In genomic region chr1:207067695-207068094, GRCh38 we compare ENCODE assay signal across 22 cellular contexts. TPM values are rescaled to one million over a fixed set of nuclear protein-coding genes. Genes with fewer than 3 reads are reported as not detected.
DNase-seq lines count a peak whose midpoint lies in the region; ATAC-seq, FAIRE-seq and TF ChIP-seq lines count a peak whose summit lies in the region.
"Had no signal": no experiment of that assay in that cellular context is flagged by ENCODE, and none has a peak within 500 bp of the region (broad histone marks: within the 10 kb centered on the region; RNA-seq: fewer than 3 reads in every experiment).

No MANE protein-coding gene starts in this region.

- no peaks in the 10 kb centered on the region for H3K79me1 ChIP-seq in trophoblast cell (ENCODE audit: low read length)

- no peak overlapping the region for H3K4me3 ChIP-seq in HepG2 (replicated peaks in 1 of 3; ENCODE audit: insufficient read depth in 1 of 3, low read depth in 2 of 3, low read length in 3 of 3)
- no peak overlapping the region for H3K4me3 ChIP-seq in right lobe of liver
- no peak overlapping the region for H3K4me3 ChIP-seq in trophoblast cell (ENCODE audit: low read depth, low read length)
- H3K4me3 ChIP-seq: BLaER1, HAP-1, PC-9 had no signal

- no peak overlapping the region for H2BK120ac ChIP-seq in trophoblast cell (ENCODE audit: insufficient read depth, low read length, poor library complexity)

- H3K27me3 ChIP-seq in HepG2 (ENCODE audit: control insufficient read depth in 1 of 2, insufficient read depth in 2 of 2, low read length in 2 of 2) (no peaks in the 10 kb centered on the region), right lobe of liver (no peaks in the 10 kb centered on the region), trophoblast cell (ENCODE audit: insufficient read depth, low read length) (no peaks in the 10 kb centered on the region)
- H3K27me3 ChIP-seq: BLaER1 had no signal

- CTCF ChIA-PET in HepG2 (lab: Yijun Ruan, JAX; ENCODE audit: low intra/inter-chr PET ratio, low total read pairs): no interaction called here
- CTCF ChIA-PET in activated CD8-positive, alpha-beta T cell treated with anti-CD3 and anti-CD28 coated beads, Interleukin-2, amount 10 ng/mL, durations not matched to agents 7 days and 5 days (lab: Charles Lee): interaction anchor here (1.1 to 2.5 kb wide), 3 partner anchors 13 to 17 kb away, joined by 4 to 9 read pairs (median 6); partner anchors contain the start of gene PFKFB2

- no peak overlapping the region for H4K91ac ChIP-seq in trophoblast cell (ENCODE audit: low read depth, low read length)

- H4K12ac ChIP-seq in trophoblast cell (ENCODE audit: low read depth, low read length): no peak overlapping the region

- TF ChIP-seq EP300 in HepG2 (IDR thresholded peaks at IDR 0.05; ENCODE audit: low read depth in 2 of 2, low read length in 2 of 2) (no peak), HepG2 (CRISPR knock-in tag; IDR thresholded peaks at IDR 0.05; ENCODE audit: borderline replicate concordance) (no peak)

- H3K4me1 ChIP-seq in HepG2 (ENCODE audit: insufficient read depth, low read length) (peaks cover 21% of the 10 kb centered on the region), right lobe of liver (no peaks in the 10 kb centered on the region), trophoblast cell (ENCODE audit: control insufficient read depth in 1 of 2, insufficient read depth in 2 of 2, low read length in 2 of 2) (no peaks in the 10 kb centered on the region)
- H3K4me1 ChIP-seq: HAP-1 had no signal

- no peaks in the 10 kb centered on the region for H3K27me3 Mint-ChIP-seq in activated CD8-positive, alpha-beta T cell treated with anti-CD3 and anti-CD28 coated beads, Interleukin-2, amount 10 ng/mL, durations not matched to agents 7 days and 5 days (ENCODE audit: low read depth)

- no peak overlapping the region for H3K4ac ChIP-seq in trophoblast cell (ENCODE audit: low read depth, low read length)

- H3K18ac ChIP-seq in trophoblast cell (ENCODE audit: low read length): no peak overlapping the region

- H3K9me3 Mint-ChIP-seq in activated CD8-positive, alpha-beta T cell treated with anti-CD3 and anti-CD28 coated beads, Interleukin-2, amount 10 ng/mL, durations not matched to agents 7 days and 5 days (ENCODE audit: insufficient read depth): no peaks in the 10 kb centered on the region
- H3K9me3 Mint-ChIP-seq: CD8-positive, alpha-beta T cell had no signal

- H3K9ac ChIP-seq in HepG2 (ENCODE audit: insufficient read depth, low read depth, low read length): no peak overlapping the region
- H3K9ac ChIP-seq in trophoblast cell (ENCODE audit: low read length): peak overlapping the region; percentile 59
- H3K9ac ChIP-seq: BLaER1 had no signal

- H3K27ac ChIP-seq in HepG2 (ENCODE audit: extremely low read length, insufficient read depth, low read length) (peak overlapping the region; percentile 46), right lobe of liver (no peak overlapping the region), trophoblast cell (ENCODE audit: low read depth, low read length) (no peak overlapping the region)
- H3K27ac ChIP-seq: BLaER1, PC-9 had no signal

- H2AK5ac ChIP-seq in trophoblast cell (ENCODE audit: low read length): no peak overlapping the region

- peaks cover 12 to 37% of the 10 kb centered on the region in 2 experiments; a peak in 4 of 5 replicates for H3K36me3 ChIP-seq in HepG2 (replicated peaks in 1 of 2; ENCODE audit: control insufficient read depth in 1 of 2, insufficient read depth in 2 of 2, low read length in 2 of 2)
- peaks cover 0 to 33% (median 5%) of the 10 kb centered on the region in 4 donors for H3K36me3 ChIP-seq in right lobe of liver
- H3K36me3 ChIP-seq in trophoblast cell (ENCODE audit: control insufficient read depth in 1 of 2, insufficient read depth in 2 of 2, low read length in 2 of 2): peaks cover 23 to 29% of the 10 kb centered on the region in 2 experiments
- H3K36me3 ChIP-seq: BLaER1, HAP-1 had no signal

- TF ChIP-seq POLR2A in HepG2 (IDR thresholded peaks at IDR 0.05; ENCODE audit: insufficient read depth in 1 of 2, low read depth in 2 of 2, low read length in 2 of 2) (no peak), right lobe of liver (IDR thresholded peaks at IDR 0.05) (no peak)

- H2AFZ ChIP-seq in HepG2 (ENCODE audit: low read length) (no peak overlapping the region), trophoblast cell (ENCODE audit: insufficient read depth, low read length, poor library complexity) (no peak overlapping the region)
- H2AFZ ChIP-seq: PC-9 had no signal

- H3K36me3 Mint-ChIP-seq in activated CD8-positive, alpha-beta T cell treated with anti-CD3 and anti-CD28 coated beads, Interleukin-2, amount 10 ng/mL, durations not matched to agents 7 days and 5 days (ENCODE audit: low read depth): peaks cover 26% of the 10 kb centered on the region

- H3K23ac ChIP-seq in trophoblast cell (ENCODE audit: low read length): no peak overlapping the region

- no peak overlapping the region for H3K14ac ChIP-seq in trophoblast cell (ENCODE audit: low read length)

- H3K4me3 Mint-ChIP-seq in activated CD8-positive, alpha-beta T cell treated with anti-CD3 and anti-CD28 coated beads, Interleukin-2, amount 10 ng/mL, durations not matched to agents 7 days and 5 days: no peak overlapping the region
- H3K4me3 Mint-ChIP-seq: CD8-positive, alpha-beta T cell had no signal

- DNase-seq in HepG2 (ENCODE audit: low spot score) (no peak), right lobe of liver (no peak), left colon (no peak), trophoblast cell (no peak)
- DNase-seq in activated CD4-positive, alpha-beta T cell treated with anti-CD3 and anti-CD28 coated beads for 1 hour: no peak
- no peak for DNase-seq in activated CD8-positive, alpha-beta T cell treated with anti-CD3 and anti-CD28 coated beads, Interleukin-2, amount 10 ng/mL, durations not matched to agents 7 days and 5 days
- DNase-seq: CD8-positive, alpha-beta T cell; DMS79; NCI-H1048; NCI-H1436 treated with DMSO at 0.1 percent for 48 hours; NCI-H2029 treated with DMSO at 0.1 percent for 48 hours; NCI-H2171 treated with DMSO at 0.1 percent for 48 hours; NCI-H446 treated with DMSO at 0.1 percent for 48 hours; PC-9 had no signal

- 54% methylated on average over 4 of the region's 4 CpGs for WGBS in HepG2 (ENCODE audit: low lambda C conversion rate)
- 86% methylated on average over 3 of the region's 4 CpGs for WGBS in right lobe of liver (ENCODE audit: insufficient coverage, low coverage, low lambda C conversion rate, missing lambda C conversion rate)
- WGBS in trophoblast cell (ENCODE audit: extremely low coverage, insufficient coverage, insufficient read length): no CpG with 5 or more reads among the region's 4 CpGs

- TF ChIP-seq CTCF in HepG2 (CRISPR knock-in tag; IDR thresholded peaks at IDR 0.05): no peak
- no peak for TF ChIP-seq CTCF in right lobe of liver (IDR thresholded peaks at IDR 0.05)

- ATAC-seq in HepG2: peak; percentile 75
- no peak for ATAC-seq in right lobe of liver
- ATAC-seq in left colon: peak; percentile 87
- ATAC-seq in HG03175 (IDR thresholded peaks at IDR 0.05; ENCODE audit: unreplicated experiment): no peak
- ATAC-seq in GM19328 (IDR thresholded peaks at IDR 0.05; ENCODE audit: unreplicated experiment): no peak
- ATAC-seq in activated CD8-positive, alpha-beta T cell treated with anti-CD3 and anti-CD28 coated beads, Interleukin-2, amount 10 ng/mL, durations not matched to agents 7 days and 5 days: no peak
- ATAC-seq: CD8-positive, alpha-beta T cell had no signal

- H4K20me1 ChIP-seq in HepG2 (ENCODE audit: insufficient read depth, low read length): no peaks in the 10 kb centered on the region
- H4K20me1 ChIP-seq: BLaER1 had no signal

- no peak for TF ChIP-seq RAD21 in HepG2 (CRISPR knock-in tag; IDR thresholded peaks at IDR 0.05)

- BruUV-seq in HepG2 (replicated peaks; lab: Mats Ljungman, UMichigan): no TSS peak

- peak overlapping the region; percentile 8; the same call in 1 of the 2 replicates for H3K4me2 ChIP-seq in HepG2 (ENCODE audit: low read depth, low read length)
- H3K4me2 ChIP-seq in trophoblast cell (ENCODE audit: low read length): no peak overlapping the region
- H3K4me2 ChIP-seq: BLaER1, PC-9 had no signal

- H2BK12ac ChIP-seq in trophoblast cell (ENCODE audit: low read length): no peak overlapping the region

- in situ Hi-C loops in HepG2 (cut with HindIII; ENCODE audit: extremely low pct_ligation_motif_present, low pct_unique_long_range_greater_than_20kb): no loop called here

- no peak overlapping the region for H3K27ac Mint-ChIP-seq in activated CD8-positive, alpha-beta T cell treated with anti-CD3 and anti-CD28 coated beads, Interleukin-2, amount 10 ng/mL, durations not matched to agents 7 days and 5 days
- H3K27ac Mint-ChIP-seq: CD8-positive, alpha-beta T cell had no signal

- H2BK5ac ChIP-seq in trophoblast cell (ENCODE audit: low read depth, low read length, poor library complexity): no peak overlapping the region

- H3K9me3 ChIP-seq in HepG2 (ENCODE audit: low read length): no peaks in the 10 kb centered on the region
- no peaks in the 10 kb centered on the region for H3K9me3 ChIP-seq in right lobe of liver
- H3K9me3 ChIP-seq in trophoblast cell (ENCODE audit: insufficient read depth, low read depth, low read length): no peaks in the 10 kb centered on the region
- H3K9me3 ChIP-seq: BLaER1, HAP-1 had no signal

- intact Hi-C loops in HepG2 (cut with micrococcal nuclease; ENCODE audit: unreplicated experiment) (no loop called here), right lobe of liver (cut with DNase I) (no loop called here), left colon (cut with DNase I, micrococcal nuclease) (no loop called here)

- H3K4me1 Mint-ChIP-seq in activated CD8-positive, alpha-beta T cell treated with anti-CD3 and anti-CD28 coated beads, Interleukin-2, amount 10 ng/mL, durations not matched to agents 7 days and 5 days (ENCODE audit: low read depth): peaks cover 50% of the 10 kb centered on the region

- POLR2A ChIA-PET in HepG2 (lab: Yijun Ruan, JAX): interaction anchor here (1.1 kb wide), 1 partner anchor 14 kb away, joined by 3 read pairs; the partner anchor contains the start of gene PFKFB2
- POLR2A ChIA-PET in activated CD8-positive, alpha-beta T cell treated with anti-CD3 and anti-CD28 coated beads, Interleukin-2, amount 10 ng/mL, durations not matched to agents 7 days and 5 days (lab: Charles Lee): no interaction called here

- H3K79me2 ChIP-seq in HepG2 (ENCODE audit: insufficient read depth, low read length) (no peaks in the 10 kb centered on the region), trophoblast cell (ENCODE audit: control insufficient read depth, insufficient read depth, low read length, poor library complexity) (no peaks in the 10 kb centered on the region)

- no peak for FAIRE-seq in HepG2 (lab: Jason Lieb, UNC)
- FAIRE-seq: A204.1, D721Med had no signal

- no peak overlapping the region for H4K8ac ChIP-seq in trophoblast cell (ENCODE audit: low read depth, low read length)

RNA-seq across cellular contexts. Expression of gene PFKFB2, which starts 14.6 kb away (rescaled TPM):
- 9.4 and 10.6 TPM in 2 replicates for total RNA-seq in HepG2 (2016; rRNA removed; fragmentation: Illumina TruSeq; extraction: Trizol)
- total RNA-seq in HepG2 (2016; cell fraction: cytosol; rRNA removed; fragmentation: Illumina TruSeq; extraction: Trizol; ENCODE audit: low read depth): 0.62 and 0.71 TPM in 2 replicates
- 10.2 and 10.9 TPM in 2 replicates for total RNA-seq in HepG2 (2016; cell fraction: insoluble cytoplasmic fraction; rRNA removed; fragmentation: Illumina TruSeq; extraction: Trizol)
- 2.7 and 2.9 TPM in 2 replicates for total RNA-seq in HepG2 (2016; cell fraction: membrane; rRNA removed; fragmentation: Illumina TruSeq; extraction: Trizol)
- total RNA-seq in HepG2 (2016; cell fraction: nucleus; rRNA removed; fragmentation: Illumina TruSeq; extraction: Trizol): 12.6 and 18.6 TPM in 2 replicates
- 3.9 and 4.6 TPM in 2 replicates for polyA plus RNA-seq in HepG2 (2011; rRNA removed)
- 1.8 and 2.7 TPM in 2 replicates for polyA plus RNA-seq in HepG2 (2011; cell fraction: cytosol; rRNA removed)
- polyA plus RNA-seq in HepG2 (2011; cell fraction: nucleus; rRNA removed): 8.6 and 10.6 TPM in 2 replicates
- polyA plus RNA-seq in HepG2 (2012): 3.6 and 4.1 TPM in 2 replicates
- 0.22 and 0.25 TPM in 2 replicates for polyA plus RNA-seq in HepG2 (2016; cell fraction: cytosol; fragmentation: Illumina TruSeq; extraction: Trizol; ENCODE audit: low read depth)
- 5.0 TPM in 2 replicates for polyA plus RNA-seq in HepG2 (2016; cell fraction: insoluble cytoplasmic fraction; fragmentation: Illumina TruSeq; extraction: Trizol; ENCODE audit: low read depth)
- polyA plus RNA-seq in HepG2 (2016; cell fraction: membrane; fragmentation: Illumina TruSeq; extraction: Trizol; ENCODE audit: low read depth): 0.60 and 0.72 TPM in 2 replicates
- polyA plus RNA-seq in HepG2 (2016; cell fraction: nucleus; fragmentation: Illumina TruSeq; extraction: Trizol; ENCODE audit: insufficient read depth, low read depth): 16.4 and 17.0 TPM in 2 replicates
- polyA minus RNA-seq in HepG2 (2011; rRNA and poly(A)+ RNA removed; ENCODE audit: low replicate concordance): 5.5 and 25.8 TPM in 2 replicates
- 2.8 and 3.1 TPM in 2 replicates for polyA minus RNA-seq in HepG2 (2011; cell fraction: cytosol; rRNA and poly(A)+ RNA removed)
- polyA minus RNA-seq in HepG2 (2011; cell fraction: nucleus; rRNA and poly(A)+ RNA removed): 11.5 and 15.7 TPM in 2 replicates
- total RNA-seq in right lobe of liver: 1 to 10 TPM; 2.9 to 6.1 (median 5.1) TPM
- total RNA-seq in left colon: 100 to 1,000 TPM; 104 to 117 TPM
- 7.5 and 7.6 TPM in 2 replicates for polyA plus RNA-seq in trophoblast cell (2013)
- 1 to 10 TPM; 5.0 to 6.6 TPM for total RNA-seq in activated CD8-positive, alpha-beta T cell treated with anti-CD3 and anti-CD28 coated beads, Interleukin-2, amount 10 ng/mL, durations not matched to agents 7 days and 5 days

RNA-seq across cellular contexts. Expression of gene YOD1, which starts 16.7 kb away (rescaled TPM):
- 9.1 and 14.1 TPM in 2 replicates for total RNA-seq in HepG2 (2016; rRNA removed; fragmentation: Illumina TruSeq; extraction: Trizol)
- 0.91 and 1.1 TPM in 2 replicates for total RNA-seq in HepG2 (2016; cell fraction: cytosol; rRNA removed; fragmentation: Illumina TruSeq; extraction: Trizol; ENCODE audit: low read depth)
- 9.1 and 13.9 TPM in 2 replicates for total RNA-seq in HepG2 (2016; cell fraction: insoluble cytoplasmic fraction; rRNA removed; fragmentation: Illumina TruSeq; extraction: Trizol)
- 5.3 and 5.7 TPM in 2 replicates for total RNA-seq in HepG2 (2016; cell fraction: membrane; rRNA removed; fragmentation: Illumina TruSeq; extraction: Trizol)
- 14.7 and 16.3 TPM in 2 replicates for total RNA-seq in HepG2 (2016; cell fraction: nucleus; rRNA removed; fragmentation: Illumina TruSeq; extraction: Trizol)
- 2.5 and 3.4 TPM in 2 replicates for polyA plus RNA-seq in HepG2 (2011; rRNA removed)
- polyA plus RNA-seq in HepG2 (2011; cell fraction: cytosol; rRNA removed): 1.1 and 1.7 TPM in 2 replicates
- polyA plus RNA-seq in HepG2 (2011; cell fraction: nucleus; rRNA removed): 4.1 and 4.8 TPM in 2 replicates
- 3.9 and 4.9 TPM in 2 replicates for polyA plus RNA-seq in HepG2 (2012)
- 0.36 and 0.38 TPM in 2 replicates for polyA plus RNA-seq in HepG2 (2016; cell fraction: cytosol; fragmentation: Illumina TruSeq; extraction: Trizol; ENCODE audit: low read depth)
- 9.5 and 10.5 TPM in 2 replicates for polyA plus RNA-seq in HepG2 (2016; cell fraction: insoluble cytoplasmic fraction; fragmentation: Illumina TruSeq; extraction: Trizol; ENCODE audit: low read depth)
- polyA plus RNA-seq in HepG2 (2016; cell fraction: membrane; fragmentation: Illumina TruSeq; extraction: Trizol; ENCODE audit: low read depth): 2.4 and 2.5 TPM in 2 replicates
- 15.7 and 15.8 TPM in 2 replicates for polyA plus RNA-seq in HepG2 (2016; cell fraction: nucleus; fragmentation: Illumina TruSeq; extraction: Trizol; ENCODE audit: insufficient read depth, low read depth)
- polyA minus RNA-seq in HepG2 (2011; rRNA and poly(A)+ RNA removed; ENCODE audit: low replicate concordance): 2.4 and 7.1 TPM in 2 replicates
- 3.2 and 3.8 TPM in 2 replicates for polyA minus RNA-seq in HepG2 (2011; cell fraction: cytosol; rRNA and poly(A)+ RNA removed)
- polyA minus RNA-seq in HepG2 (2011; cell fraction: nucleus; rRNA and poly(A)+ RNA removed): 16.9 and 21.2 TPM in 2 replicates
- 1 to 10 TPM; 3.0 to 4.8 (median 3.5) TPM for total RNA-seq in right lobe of liver
- total RNA-seq in left colon: 1 to 10 TPM; 6.6 to 7.2 TPM
- 9.4 and 9.6 TPM in 2 replicates for polyA plus RNA-seq in trophoblast cell (2013)
- 1 to 10 TPM; 7.7 to 8.7 TPM for total RNA-seq in activated CD8-positive, alpha-beta T cell treated with anti-CD3 and anti-CD28 coated beads, Interleukin-2, amount 10 ng/mL, durations not matched to agents 7 days and 5 days

RNA-seq across cellular contexts. Expression of gene C4BPB, which starts 21.0 kb away (rescaled TPM):
- total RNA-seq in HepG2 (2016; rRNA removed; fragmentation: Illumina TruSeq; extraction: Trizol) (115 and 155 TPM in 2 replicates), right lobe of liver (100 to 1,000 TPM; 156 to 328 (median 226) TPM), left colon (10 to 100 TPM in 1 of 2 donors, 1 to 10 TPM in 1; 5.0 to 20.8 TPM)
- 32.6 and 35.5 TPM in 2 replicates for total RNA-seq in HepG2 (2016; cell fraction: cytosol; rRNA removed; fragmentation: Illumina TruSeq; extraction: Trizol; ENCODE audit: low read depth)
- total RNA-seq in HepG2 (2016; cell fraction: insoluble cytoplasmic fraction; rRNA removed; fragmentation: Illumina TruSeq; extraction: Trizol): 103 and 158 TPM in 2 replicates
- 54.7 and 56.1 TPM in 2 replicates for total RNA-seq in HepG2 (2016; cell fraction: membrane; rRNA removed; fragmentation: Illumina TruSeq; extraction: Trizol)
- 137 and 149 TPM in 2 replicates for total RNA-seq in HepG2 (2016; cell fraction: nucleus; rRNA removed; fragmentation: Illumina TruSeq; extraction: Trizol)
- 266 and 267 TPM in 2 replicates for polyA plus RNA-seq in HepG2 (2011; rRNA removed)
- polyA plus RNA-seq in HepG2 (2011; cell fraction: cytosol; rRNA removed): 125 and 190 TPM in 2 replicates
- 342 and 476 TPM in 2 replicates for polyA plus RNA-seq in HepG2 (2011; cell fraction: nucleus; rRNA removed)
- polyA plus RNA-seq in HepG2 (2012): 127 and 145 TPM in 2 replicates
- polyA plus RNA-seq in HepG2 (2016; cell fraction: cytosol; fragmentation: Illumina TruSeq; extraction: Trizol; ENCODE audit: low read depth): 28.4 and 30.6 TPM in 2 replicates
- polyA plus RNA-seq in HepG2 (2016; cell fraction: insoluble cytoplasmic fraction; fragmentation: Illumina TruSeq; extraction: Trizol; ENCODE audit: low read depth): 83.2 and 84.7 TPM in 2 replicates
- 38.4 and 38.5 TPM in 2 replicates for polyA plus RNA-seq in HepG2 (2016; cell fraction: membrane; fragmentation: Illumina TruSeq; extraction: Trizol; ENCODE audit: low read depth)
- polyA plus RNA-seq in HepG2 (2016; cell fraction: nucleus; fragmentation: Illumina TruSeq; extraction: Trizol; ENCODE audit: insufficient read depth, low read depth): 222 and 224 TPM in 2 replicates
- 81.3 and 321 TPM in 2 replicates for polyA minus RNA-seq in HepG2 (2011; rRNA and poly(A)+ RNA removed; ENCODE audit: low replicate concordance)
- 34.7 and 50.0 TPM in 2 replicates for polyA minus RNA-seq in HepG2 (2011; cell fraction: cytosol; rRNA and poly(A)+ RNA removed)
- 175 and 265 TPM in 2 replicates for polyA minus RNA-seq in HepG2 (2011; cell fraction: nucleus; rRNA and poly(A)+ RNA removed)
- 0.37 and 0.42 TPM in 2 replicates for polyA plus RNA-seq in trophoblast cell (2013)
- total RNA-seq in activated CD8-positive, alpha-beta T cell treated with anti-CD3 and anti-CD28 coated beads, Interleukin-2, amount 10 ng/mL, durations not matched to agents 7 days and 5 days: 1 to 10 TPM; 1.7 to 3.2 TPM
- total RNA-seq: G401, MCF 10A had no signal

RNA-seq across cellular contexts. Expression of gene C1orf116, which starts 35.1 kb away (rescaled TPM):
- 0.95 and 1.1 TPM in 2 replicates for total RNA-seq in HepG2 (2016; rRNA removed; fragmentation: Illumina TruSeq; extraction: Trizol)
- 0.18 and 0.20 TPM in 2 replicates for total RNA-seq in HepG2 (2016; cell fraction: cytosol; rRNA removed; fragmentation: Illumina TruSeq; extraction: Trizol; ENCODE audit: low read depth)
- 0.80 and 0.89 TPM in 2 replicates for total RNA-seq in HepG2 (2016; cell fraction: insoluble cytoplasmic fraction; rRNA removed; fragmentation: Illumina TruSeq; extraction: Trizol)
- total RNA-seq in HepG2 (2016; cell fraction: membrane; rRNA removed; fragmentation: Illumina TruSeq; extraction: Trizol): 0.56 and 0.65 TPM in 2 replicates
- 1.0 and 1.1 TPM in 2 replicates for total RNA-seq in HepG2 (2016; cell fraction: nucleus; rRNA removed; fragmentation: Illumina TruSeq; extraction: Trizol)
- polyA plus RNA-seq in HepG2 (2011; rRNA removed): 0.51 and 0.77 TPM in 2 replicates
- polyA plus RNA-seq in HepG2 (2011; cell fraction: cytosol; rRNA removed): 0.20 and 0.29 TPM in 2 replicates
- 1.0 and 1.2 TPM in 2 replicates for polyA plus RNA-seq in HepG2 (2011; cell fraction: nucleus; rRNA removed)
- polyA plus RNA-seq in HepG2 (2012): 0.36 and 0.48 TPM in 2 replicates
- polyA plus RNA-seq in HepG2 (2016; cell fraction: cytosol; fragmentation: Illumina TruSeq; extraction: Trizol; ENCODE audit: low read depth): 0.09 and 0.16 TPM in 2 replicates
- polyA plus RNA-seq in HepG2 (2016; cell fraction: insoluble cytoplasmic fraction; fragmentation: Illumina TruSeq; extraction: Trizol; ENCODE audit: low read depth): 1.4 and 1.6 TPM in 2 replicates
- 0.35 and 0.52 TPM in 2 replicates for polyA plus RNA-seq in HepG2 (2016; cell fraction: membrane; fragmentation: Illumina TruSeq; extraction: Trizol; ENCODE audit: low read depth)
- polyA plus RNA-seq in HepG2 (2016; cell fraction: nucleus; fragmentation: Illumina TruSeq; extraction: Trizol; ENCODE audit: insufficient read depth, low read depth): 1.4 and 1.9 TPM in 2 replicates
- 0.80 TPM in 2 replicates for polyA minus RNA-seq in HepG2 (2011; rRNA and poly(A)+ RNA removed; ENCODE audit: low replicate concordance)
- polyA minus RNA-seq in HepG2 (2011; cell fraction: cytosol; rRNA and poly(A)+ RNA removed): 0.44 and 0.69 TPM in 2 replicates
- 1.5 and 2.6 TPM in 2 replicates for polyA minus RNA-seq in HepG2 (2011; cell fraction: nucleus; rRNA and poly(A)+ RNA removed)
- total RNA-seq in right lobe of liver: under 1 TPM; 0.27 to 0.68 (median 0.37) TPM
- 10 to 100 TPM; 17.2 to 31.6 TPM for total RNA-seq in left colon
- polyA plus RNA-seq in trophoblast cell (2013): 2.6 and 2.8 TPM in 2 replicates
- not detected for total RNA-seq in activated CD8-positive, alpha-beta T cell treated with anti-CD3 and anti-CD28 coated beads, Interleukin-2, amount 10 ng/mL, durations not matched to agents 7 days and 5 days
- total RNA-seq: G401 had no signal

RNA-seq across cellular contexts. Expression of gene C4BPA, which starts 36.3 kb away (rescaled TPM):
- 18.7 and 32.1 TPM in 2 replicates for total RNA-seq in HepG2 (2016; rRNA removed; fragmentation: Illumina TruSeq; extraction: Trizol)
- 3.0 and 3.6 TPM in 2 replicates for total RNA-seq in HepG2 (2016; cell fraction: cytosol; rRNA removed; fragmentation: Illumina TruSeq; extraction: Trizol; ENCODE audit: low read depth)
- 20.0 and 32.8 TPM in 2 replicates for total RNA-seq in HepG2 (2016; cell fraction: insoluble cytoplasmic fraction; rRNA removed; fragmentation: Illumina TruSeq; extraction: Trizol)
- total RNA-seq in HepG2 (2016; cell fraction: membrane; rRNA removed; fragmentation: Illumina TruSeq; extraction: Trizol): 8.4 and 8.5 TPM in 2 replicates
- 25.3 and 31.2 TPM in 2 replicates for total RNA-seq in HepG2 (2016; cell fraction: nucleus; rRNA removed; fragmentation: Illumina TruSeq; extraction: Trizol)
- 60.1 and 86.3 TPM in 2 replicates for polyA plus RNA-seq in HepG2 (2011; rRNA removed)
- 31.3 and 80.8 TPM in 2 replicates for polyA plus RNA-seq in HepG2 (2011; cell fraction: cytosol; rRNA removed)
- polyA plus RNA-seq in HepG2 (2011; cell fraction: nucleus; rRNA removed): 20.1 and 40.4 TPM in 2 replicates
- 27.8 and 31.2 TPM in 2 replicates for polyA plus RNA-seq in HepG2 (2012)
- polyA plus RNA-seq in HepG2 (2016; cell fraction: cytosol; fragmentation: Illumina TruSeq; extraction: Trizol; ENCODE audit: low read depth): 3.4 and 4.2 TPM in 2 replicates
- polyA plus RNA-seq in HepG2 (2016; cell fraction: insoluble cytoplasmic fraction; fragmentation: Illumina TruSeq; extraction: Trizol; ENCODE audit: low read depth): 24.1 and 24.2 TPM in 2 replicates
- polyA plus RNA-seq in HepG2 (2016; cell fraction: membrane; fragmentation: Illumina TruSeq; extraction: Trizol; ENCODE audit: low read depth): 6.7 and 8.1 TPM in 2 replicates
- 36.3 and 36.5 TPM in 2 replicates for polyA plus RNA-seq in HepG2 (2016; cell fraction: nucleus; fragmentation: Illumina TruSeq; extraction: Trizol; ENCODE audit: insufficient read depth, low read depth)
- 2.9 and 24.1 TPM in 2 replicates for polyA minus RNA-seq in HepG2 (2011; rRNA and poly(A)+ RNA removed; ENCODE audit: low replicate concordance)
- polyA minus RNA-seq in HepG2 (2011; cell fraction: cytosol; rRNA and poly(A)+ RNA removed): 15.5 and 33.3 TPM in 2 replicates
- polyA minus RNA-seq in HepG2 (2011; cell fraction: nucleus; rRNA and poly(A)+ RNA removed): 16.2 and 28.8 TPM in 2 replicates
- 1,000 to 10,000 TPM in 3 of 6 experiments, 100 to 1,000 TPM in 3; 746 to 1,325 (median 959) TPM for total RNA-seq in right lobe of liver
- 1 to 10 TPM; 3.4 to 4.5 TPM for total RNA-seq in left colon
- not detected in 2 replicates for polyA plus RNA-seq in trophoblast cell (2013)
- total RNA-seq in activated CD8-positive, alpha-beta T cell treated with anti-CD3 and anti-CD28 coated beads, Interleukin-2, amount 10 ng/mL, durations not matched to agents 7 days and 5 days: not detected
- total RNA-seq: CD8-positive, alpha-beta T cell; G401; MCF 10A; PC-9 had no signal

Comparison
In these comparisons a context has a peak if more than half of its experiments do, and no peak if none do; other contexts are left out.
1. ATAC-seq: peak in HepG2 (single experiment) and left colon (single experiment); none in right lobe of liver (0 of 4), HG03175 (single experiment), GM19328 (single experiment) and activated CD8-positive, alpha-beta T cell treated with anti-CD3 and anti-CD28 coated beads, Interleukin-2, amount 10 ng/mL, durations not matched to agents 7 days and 5 days (single experiment).